19 cellular contexts compared by ENCODE assay signal in genomic region chr6:101588343-101588742, GRCh38.
A peak's percentile ranks its signal among the peaks of the same experiment; 100 is the strongest.
DNase-seq lines count a peak whose midpoint lies in the region; ATAC-seq and TF ChIP-seq lines count a peak whose summit lies in the region.
"Had no signal": no experiment of that assay in that cellular context is flagged by ENCODE, and none has a peak within 500 bp of the region (broad histone marks: within the 10 kb centered on the region; RNA-seq: fewer than 3 reads in every experiment).

No MANE protein-coding gene starts in this region.

- H3K36me3 Mint-ChIP-seq in chondrocyte (ENCODE audit: low read depth) (no peaks in the 10 kb centered on the region), immature natural killer cell (no peaks in the 10 kb centered on the region)
- H3K36me3 Mint-ChIP-seq: CD4-positive, CD25-positive, alpha-beta regulatory T cell; CD8-positive, alpha-beta T cell had no signal

- no peak overlapping the region for H3K4me3 ChIP-seq in heart right ventricle
- H3K4me3 ChIP-seq: BLaER1, GM23248 had no signal

- no peak for DNase-seq in Right ventricle myocardium superior
- DNase-seq in heart right ventricle: no peak
- peak; percentile 22 for DNase-seq in chondrocyte (ENCODE audit: low spot score)
- DNase-seq in left colon: no peak
- no peak for DNase-seq in immature natural killer cell
- no peak for DNase-seq in NCI-H1105 (lab: John Stamatoyannopoulos, UW)
- DNase-seq: Caco-2; CD4-positive, CD25-positive, alpha-beta regulatory T cell; CD8-positive, alpha-beta T cell; DMS153; DND-41; GM23248; H9 had no signal

- H3K27me3 Mint-ChIP-seq in chondrocyte (ENCODE audit: low read depth): peaks cover 2% of the 10 kb centered on the region
- no peaks in the 10 kb centered on the region for H3K27me3 Mint-ChIP-seq in immature natural killer cell (ENCODE audit: low read depth in 3 of 3)
- H3K27me3 Mint-ChIP-seq: B cell; CD4-positive, CD25-positive, alpha-beta regulatory T cell had no signal

- intact Hi-C loops in Right ventricle myocardium superior (cut with DNase I): no loop called here
- intact Hi-C loops in heart right ventricle (cut with DNase I): no loop called here
- intact Hi-C loops in left colon (cut with DNase I, micrococcal nuclease): no loop called here

- H3K4me3 Mint-ChIP-seq in chondrocyte (ENCODE audit: unreplicated experiment): no peak overlapping the region
- no peak overlapping the region for H3K4me3 Mint-ChIP-seq in immature natural killer cell
- H3K4me3 Mint-ChIP-seq: B cell; CD4-positive, CD25-positive, alpha-beta regulatory T cell; CD8-positive, alpha-beta T cell; H9 had no signal

- H3K4me1 Mint-ChIP-seq in chondrocyte (ENCODE audit: low read depth) (peaks cover 5% of the 10 kb centered on the region), immature natural killer cell (no peaks in the 10 kb centered on the region)
- H3K4me1 Mint-ChIP-seq: B cell; CD4-positive, CD25-positive, alpha-beta regulatory T cell; H9 had no signal

- H3K9me3 Mint-ChIP-seq in chondrocyte (ENCODE audit: low read depth) (no peaks in the 10 kb centered on the region), immature natural killer cell (peaks cover 0 to 29% (median 10%) of the 10 kb centered on the region in 6 donors)
- H3K9me3 Mint-ChIP-seq: CD8-positive, alpha-beta T cell; H9 had no signal

- TF ChIP-seq CTCF in heart right ventricle (IDR thresholded peaks at IDR 0.05): no peak
- TF ChIP-seq CTCF in chondrocyte (IDR thresholded peaks at IDR 0.05): no peak

- no peaks in the 10 kb centered on the region for H3K9me3 ChIP-seq in heart right ventricle
- H3K9me3 ChIP-seq: BLaER1, Caco-2 had no signal

- 62 to 64% methylated on average over 3 of the region's 3 CpGs for WGBS in heart right ventricle, 2 donors

- no peak overlapping the region for H3K27ac ChIP-seq in heart right ventricle
- H3K27ac ChIP-seq: 22Rv1, BLaER1, C4-2B, GM23248 had no signal

- no peaks in the 10 kb centered on the region for H3K4me1 ChIP-seq in heart right ventricle
- H3K4me1 ChIP-seq: BLaER1, Caco-2 had no signal

- ATAC-seq in Right ventricle myocardium superior (ENCODE audit: poor library complexity) (peak; percentile 36), heart right ventricle (no peak), left colon (peak; percentile 19), HG02885 (IDR thresholded peaks at IDR 0.05; ENCODE audit: poor library complexity, unreplicated experiment) (no peak)
- ATAC-seq: CD8-positive, alpha-beta T cell; HCT116 had no signal

- H3K27ac Mint-ChIP-seq in chondrocyte (ENCODE audit: unreplicated experiment) (no peak overlapping the region), immature natural killer cell (no peak overlapping the region)
- H3K27ac Mint-ChIP-seq: B cell; CD4-positive, CD25-positive, alpha-beta regulatory T cell; CD8-positive, alpha-beta T cell had no signal

- no peaks in the 10 kb centered on the region for H3K36me3 ChIP-seq in heart right ventricle
- H3K36me3 ChIP-seq: BLaER1 had no signal

- no peaks in the 10 kb centered on the region for H3K27me3 ChIP-seq in heart right ventricle
- H3K27me3 ChIP-seq: BLaER1 had no signal

Comparison
In these comparisons a context has a peak if more than half of its experiments do, and no peak if none do; other contexts are left out.
1. ATAC-seq: peak in Right ventricle myocardium superior (single experiment) and left colon (single experiment); none in heart right ventricle (0 of 8) and HG02885 (single experiment).